Comparison of ENCODE assay signal across 9 cellular contexts in genomic region chr11:128336203-128336602, GRCh38.
DNase-seq lines count a peak whose midpoint lies in the region; ATAC-seq, FAIRE-seq and TF ChIP-seq lines count a peak whose summit lies in the region.
"Had no signal": no experiment of that assay in that cellular context is flagged by ENCODE, and none has a peak within 500 bp of the region (broad histone marks: within the 10 kb centered on the region; RNA-seq: fewer than 3 reads in every experiment).

No MANE protein-coding gene starts in this region.

- H3K36me3 ChIP-seq in kidney (ENCODE audit: control insufficient read depth in 1 of 2, insufficient read depth in 2 of 2, low read length in 2 of 2) (no peaks in the 10 kb centered on the region), spleen (no peaks in the 10 kb centered on the region)

- DNase-seq in HCEC 1CT (peak; percentile 94), kidney (peak; percentile 93), spleen (peak; percentile 88), NCI-H1694 (lab: John Stamatoyannopoulos, UW) (no peak), NCI-H1105 treated with DMSO at 0.1 percent for 48 hours (lab: John Stamatoyannopoulos, UW) (no peak), Calu3 (no peak)
- DNase-seq: activated CD4-positive, alpha-beta T cell treated with anti-CD3 and anti-CD28 coated beads for 1 hour had no signal

- H3K27ac ChIP-seq in kidney (ENCODE audit: low read depth in 2 of 2, low read length in 2 of 2) (peak overlapping the region; percentile 60 to 62), spleen (peak overlapping the region in 7 of 8 donors; percentile 58 to 85 (median 78))

- intact Hi-C loops in kidney (cut with DNase I): no loop called here
- intact Hi-C loops in spleen (cut with DNase I; ENCODE audit: low total_unique reads): no loop called here
- intact Hi-C loops in Calu3 (cut with micrococcal nuclease; ENCODE audit: unreplicated experiment): no loop called here

- no peaks in the 10 kb centered on the region for H3K9me3 ChIP-seq in kidney (ENCODE audit: control insufficient read depth in 1 of 2, low read length in 2 of 2)
- no peaks in the 10 kb centered on the region for H3K9me3 ChIP-seq in spleen

- CTCF ChIA-PET in Calu3 (lab: Charles Lee): no interaction called here

- ATAC-seq in activated T-helper 17 cell treated with anti-CD3 and anti-CD28 coated beads, Interleukin-2, amount 50 U/mL, for 72 hours (replicated peaks): no peak
- ATAC-seq in HG02870 (IDR thresholded peaks at IDR 0.05; ENCODE audit: unreplicated experiment): no peak

- no peak overlapping the region for H3K4me3 Mint-ChIP-seq in activated T-helper 17 cell treated with anti-CD3 and anti-CD28 coated beads, Interleukin-2, amount 50 U/mL, for 72 hours
- no peak overlapping the region for H3K4me3 Mint-ChIP-seq in Calu3 (ENCODE audit: low read depth, unreplicated experiment)

- BruUV-seq in Calu3 (replicated peaks; lab: Mats Ljungman, UMichigan): no TSS peak

- TF ChIP-seq POLR2A in spleen (IDR thresholded peaks at IDR 0.05): no peak

- WGBS in spleen, 5 donors: 65 to 76% (median 73%) methylated on average over 6 of the region's 6 CpGs

- peaks cover 17% of the 10 kb centered on the region for H3K4me1 Mint-ChIP-seq in activated T-helper 17 cell treated with anti-CD3 and anti-CD28 coated beads, Interleukin-2, amount 50 U/mL, for 72 hours
- H3K4me1 Mint-ChIP-seq in Calu3 (ENCODE audit: low read depth, unreplicated experiment): peaks cover 10% of the 10 kb centered on the region

- TF ChIP-seq CTCF in kidney (IDR thresholded peaks at IDR 0.05; ENCODE audit: borderline replicate concordance, extremely low read depth, insufficient read depth) (no peak), spleen (IDR thresholded peaks at IDR 0.05 in 8 of 11, conservative IDR thresholded peaks at IDR 0.05 in 3 of 11) (peak in 1 of 11 experiments; percentile 7), Calu3 (IDR thresholded peaks at IDR 0.05; ENCODE audit: unreplicated experiment) (no peak)

- FAIRE-seq in kidney (lab: Jason Lieb, UNC): no peak

- peak overlapping the region; percentile 37 for H3K27ac Mint-ChIP-seq in activated T-helper 17 cell treated with anti-CD3 and anti-CD28 coated beads, Interleukin-2, amount 50 U/mL, for 72 hours
- H3K27ac Mint-ChIP-seq in Calu3 (ENCODE audit: unreplicated experiment): no peak overlapping the region

- H3K4me3 ChIP-seq in kidney (ENCODE audit: low read length in 2 of 2) (no peak overlapping the region), spleen (no peak overlapping the region)

- H3K9me3 Mint-ChIP-seq in activated T-helper 17 cell treated with anti-CD3 and anti-CD28 coated beads, Interleukin-2, amount 50 U/mL, for 72 hours: no peaks in the 10 kb centered on the region
- no peaks in the 10 kb centered on the region for H3K9me3 Mint-ChIP-seq in Calu3 (ENCODE audit: low read depth, unreplicated experiment)

- H3K4me1 ChIP-seq in kidney (ENCODE audit: control insufficient read depth in 1 of 2, insufficient read depth in 1 of 2, low read depth in 1 of 2, low read length in 2 of 2) (peaks cover 0 to 4% of the 10 kb centered on the region in 2 donors), spleen (peaks cover 5 to 46% (median 22%) of the 10 kb centered on the region in 6 donors)

- no peak overlapping the region for H3K9ac ChIP-seq in kidney (ENCODE audit: low read length in 2 of 2)

- H3K36me3 Mint-ChIP-seq in activated T-helper 17 cell treated with anti-CD3 and anti-CD28 coated beads, Interleukin-2, amount 50 U/mL, for 72 hours (ENCODE audit: low read depth): peaks cover 5% of the 10 kb centered on the region
- H3K36me3 Mint-ChIP-seq in Calu3 (ENCODE audit: insufficient read depth, unreplicated experiment): no peaks in the 10 kb centered on the region

- no peaks in the 10 kb centered on the region for H3K27me3 ChIP-seq in spleen (replicated peaks in 1 of 7)

- no peaks in the 10 kb centered on the region for H3K27me3 Mint-ChIP-seq in activated T-helper 17 cell treated with anti-CD3 and anti-CD28 coated beads, Interleukin-2, amount 50 U/mL, for 72 hours
- H3K27me3 Mint-ChIP-seq in Calu3 (ENCODE audit: unreplicated experiment): no peaks in the 10 kb centered on the region

Comparison
In these comparisons a context has a peak if more than half of its experiments do, and no peak if none do; other contexts are left out.
1. DNase-seq: peak in HCEC 1CT (single experiment), kidney (single experiment) and spleen (single experiment); none in NCI-H1694 (single experiment), NCI-H1105 treated with DMSO at 0.1 percent for 48 hours (single experiment) and Calu3 (single experiment).